Comparison of ENCODE assay signal across 21 cellular contexts in the genomic region with DNA sequence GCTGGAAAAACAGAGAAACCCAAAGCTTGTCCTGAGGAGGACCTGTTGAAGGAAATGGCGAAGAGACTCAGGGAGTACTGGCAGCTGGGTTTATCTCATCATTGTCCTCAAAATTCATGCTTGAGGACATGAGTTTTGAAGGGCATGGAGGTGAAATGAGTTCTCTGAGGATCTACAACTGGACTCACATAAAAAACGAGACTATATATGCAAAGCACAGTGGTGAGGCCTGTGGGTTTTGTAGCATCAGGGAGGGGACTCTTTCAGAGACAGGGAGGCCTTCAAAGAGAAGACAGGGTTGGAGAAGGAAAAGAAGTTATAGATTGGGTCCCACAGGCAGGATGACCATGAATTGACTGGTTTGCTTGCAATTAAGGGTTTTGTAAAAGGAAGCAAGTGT.
DNase-seq lines count a peak whose midpoint lies in the region; ATAC-seq, FAIRE-seq and TF ChIP-seq lines count a peak whose summit lies in the region.
"Had no signal": no experiment of that assay in that cellular context is flagged by ENCODE, and none has a peak within 500 bp of the region (broad histone marks: within the 10 kb centered on the region; RNA-seq: fewer than 3 reads in every experiment).

No MANE protein-coding gene starts in this region.

- H3K4me1 Mint-ChIP-seq in endodermal cell: peaks cover 25% of the 10 kb centered on the region

- H3K27ac Mint-ChIP-seq in endodermal cell: no peak overlapping the region

- TF ChIP-seq POLR2A in GM12891 (IDR thresholded peaks at IDR 0.05; ENCODE audit: low read depth, low read length): no peak

- H3K9me3 ChIP-seq in endodermal cell (ENCODE audit: control insufficient read depth, low read length): no peaks in the 10 kb centered on the region
- H3K9me3 ChIP-seq: HAP-1, SJCRH30 had no signal

- H3K27me3 ChIP-seq in endodermal cell (ENCODE audit: control insufficient read depth, insufficient read depth, low read length, poor library complexity, severe bottlenecking): no peaks in the 10 kb centered on the region

- ATAC-seq in GM19351 (IDR thresholded peaks at IDR 0.05; ENCODE audit: unreplicated experiment): peak; percentile 53
- ATAC-seq in HG02870 (IDR thresholded peaks at IDR 0.05; ENCODE audit: unreplicated experiment): peak; percentile 54
- no peak for ATAC-seq in GM18873 (IDR thresholded peaks at IDR 0.05; ENCODE audit: low FRiP score, unreplicated experiment)
- no peak for ATAC-seq in HG03439 (IDR thresholded peaks at IDR 0.05; ENCODE audit: unreplicated experiment)
- ATAC-seq: Right ventricle myocardium inferior, SK-N-SH treated with all-trans-retinoic acid at 6 μM for 48 hours had no signal

- peaks cover 5% of the 10 kb centered on the region for H3K4me1 ChIP-seq in endodermal cell (ENCODE audit: control insufficient read depth, insufficient read depth, low read length)
- H3K4me1 ChIP-seq: HAP-1, SJCRH30 had no signal

- no peak overlapping the region for H3K9ac ChIP-seq in endodermal cell (ENCODE audit: extremely low read depth, low read length, poor library complexity, severe bottlenecking)

- H3K36me3 ChIP-seq in endodermal cell (ENCODE audit: control insufficient read depth, insufficient read depth, low read length): no peaks in the 10 kb centered on the region
- H3K36me3 ChIP-seq: HAP-1, SJCRH30 had no signal

- H3K27ac ChIP-seq in endodermal cell (ENCODE audit: low read depth, low read length): no peak overlapping the region
- H3K27ac ChIP-seq: PC-9, SJCRH30 had no signal

- TF ChIP-seq CTCF in endodermal cell (conservative IDR thresholded peaks at IDR 0.05): no peak

- peaks cover 2% of the 10 kb centered on the region for H3K36me3 Mint-ChIP-seq in endodermal cell (ENCODE audit: low read depth)

- FAIRE-seq in GM12891 (lab: Jason Lieb, UNC): peak; percentile 50

- peaks cover 6% of the 10 kb centered on the region for H3K27me3 Mint-ChIP-seq in endodermal cell (ENCODE audit: insufficient read depth)

- 89 to 94% methylated on average over 1 to 2 of the region's 2 CpGs for WGBS in endodermal cell (ENCODE audit: insufficient coverage in 1 of 2, insufficient read length in 1 of 2), 2 experiments

- H3K9me3 Mint-ChIP-seq in endodermal cell: no peaks in the 10 kb centered on the region

- no peak overlapping the region for H3K4me3 Mint-ChIP-seq in endodermal cell

- no peak overlapping the region for H3K4me3 ChIP-seq in endodermal cell (ENCODE audit: low read length)
- H3K4me3 ChIP-seq: HAP-1, PC-9, SJCRH30 had no signal

- DNase-seq in GM12891 (ENCODE audit: insufficient read length, low spot score) (peak; percentile 30), endodermal cell (peak; percentile 9), NCI-H82 (lab: John Stamatoyannopoulos, UW) (no peak)
- DNase-seq in activated CD4-positive, alpha-beta T cell treated with anti-CD3 and anti-CD28 coated beads for 48 hours: no peak
- DNase-seq: Calu3; DMS79 treated with DMSO at 0.1 percent for 48 hours; GOT3; NCI-H1092 treated with DMSO at 0.1 percent for 48 hours; NCI-H1436; NCI-H187 treated with DMSO at 0.1 percent for 48 hours; NCI-H748 treated with DMSO at 0.1 percent for 48 hours; NK-92 treated with Interleukin-12 subunit alpha and Interleukin-12 subunit beta, amount 100 ng/mL, for 24 hours; PC-9; SJCRH30 had no signal

TF ChIP-seq in GM12891, 5 proteins besides CTCF, POLR2A, EP300 and RAD21:
- peak; percentile 75 for TF ChIP-seq POU2F2 (IDR thresholded peaks at IDR 0.05; ENCODE audit: low read depth, low read length)
- TF ChIP-seq POLR2AphosphoS5 (IDR thresholded peaks at IDR 0.05; ENCODE audit: low read depth, low read length): no peak
- TF ChIP-seq SPI1 (IDR thresholded peaks at IDR 0.05; ENCODE audit: low read depth, low read length): no peak

Comparison
In these comparisons a context has a peak if more than half of its experiments do, and no peak if none do; other contexts are left out.
1. DNase-seq: peak in GM12891 (single experiment) and endodermal cell (single experiment); none in NCI-H82 (single experiment) and activated CD4-positive, alpha-beta T cell treated with anti-CD3 and anti-CD28 coated beads for 48 hours (single experiment).
2. ATAC-seq: peak in GM19351 (single experiment) and HG02870 (single experiment); none in GM18873 (single experiment) and HG03439 (single experiment).